20 cellular contexts compared by ENCODE assay signal in the genomic region with DNA sequence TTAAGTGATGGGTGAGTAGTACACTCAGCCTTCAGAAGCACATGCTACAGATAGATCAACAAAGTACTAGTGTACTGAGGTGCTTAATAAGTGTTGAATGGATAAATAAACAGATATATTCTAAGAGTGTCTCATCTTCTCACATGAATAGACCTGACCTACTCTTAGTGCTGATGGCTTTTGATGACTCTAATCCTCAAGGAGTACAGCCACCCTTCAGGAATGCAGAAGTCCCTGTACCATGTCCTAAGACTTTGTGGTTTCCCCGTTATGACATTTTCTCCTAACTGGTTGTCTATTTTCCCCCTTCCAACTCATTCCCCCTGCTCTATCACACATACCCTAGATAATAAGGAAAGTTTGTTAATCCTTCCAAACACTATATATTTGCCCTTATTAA.
DNase-seq lines count a peak whose midpoint lies in the region; ATAC-seq and TF ChIP-seq lines count a peak whose summit lies in the region.
"Had no signal": no experiment of that assay in that cellular context is flagged by ENCODE, and none has a peak within 500 bp of the region (broad histone marks: within the 10 kb centered on the region; RNA-seq: fewer than 3 reads in every experiment).

No MANE protein-coding gene starts in this region.

- H3K4me2 ChIP-seq in mesenchymal stem cell (ENCODE audit: low read length, poor library complexity, severe bottlenecking): no peak overlapping the region
- H3K4me2 ChIP-seq: BLaER1, GM23338, PC-9 had no signal

- TF ChIP-seq CTCF in epithelial cell of proximal tubule (conservative IDR thresholded peaks at IDR 0.05; ENCODE audit: low read depth, low read length) (no peak), mucosa of descending colon (IDR thresholded peaks at IDR 0.05) (no peak)

- no peaks in the 10 kb centered on the region for H3K4me1 ChIP-seq in mesenchymal stem cell (ENCODE audit: control insufficient read depth, insufficient read depth, low read depth, low read length)
- H3K4me1 ChIP-seq in mucosa of descending colon (ENCODE audit: low read depth): no peaks in the 10 kb centered on the region
- H3K4me1 ChIP-seq: BLaER1, SJSA1 had no signal

- no peak overlapping the region for H2BK15ac ChIP-seq in mesenchymal stem cell (ENCODE audit: low read depth, poor library complexity, severe bottlenecking)

- H3K4me3 ChIP-seq in epithelial cell of proximal tubule (ENCODE audit: low read depth, low read length): no peak overlapping the region
- no peak overlapping the region for H3K4me3 ChIP-seq in mesenchymal stem cell (ENCODE audit: insufficient read depth in 1 of 2, low read depth in 1 of 2, low read length in 2 of 2)
- H3K4me3 ChIP-seq in mucosa of descending colon: no peak overlapping the region
- H3K4me3 ChIP-seq: BLaER1, GM23338, PC-9, SJSA1 had no signal

- no peak overlapping the region for H2BK12ac ChIP-seq in mesenchymal stem cell (ENCODE audit: low read length in 2 of 2)

- in situ Hi-C loops in KBM-7 (cut with MboI; ENCODE audit: low pct_unique_long_range_greater_than_20kb, low sequenced_read_pairs): no loop called here

- H3K9ac ChIP-seq in mesenchymal stem cell (ENCODE audit: low read length): no peak overlapping the region
- H3K9ac ChIP-seq: BLaER1 had no signal

- no peak overlapping the region for H2BK120ac ChIP-seq in mesenchymal stem cell (ENCODE audit: low read depth, low read length)

- no peak overlapping the region for H3K4ac ChIP-seq in mesenchymal stem cell (ENCODE audit: low read depth in 1 of 2, low read length in 2 of 2)

- no peak overlapping the region for H3K14ac ChIP-seq in mesenchymal stem cell (ENCODE audit: low read length in 2 of 2)

- H3K36me3 ChIP-seq in mesenchymal stem cell (ENCODE audit: control insufficient read depth in 1 of 2, insufficient read depth in 2 of 2, low read depth in 1 of 2, low read length in 2 of 2) (no peaks in the 10 kb centered on the region), mucosa of descending colon (ENCODE audit: low read depth) (no peaks in the 10 kb centered on the region)
- H3K36me3 ChIP-seq: BLaER1, SJSA1 had no signal

- H4K91ac ChIP-seq in mesenchymal stem cell (ENCODE audit: low read length): no peak overlapping the region

- WGBS in mesenchymal stem cell: 0% methylated on average over 1 of the region's 1 CpG

- DNase-seq in EL (peak; percentile 26), M059J (ENCODE audit: low read depth) (peak; percentile 36), epithelial cell of proximal tubule (ENCODE audit: low read depth) (peak; percentile 72), mesenchymal stem cell (peak; percentile 39), KBM-7 (no peak), NCI-H2107 treated with DMSO at 0.1 percent for 48 hours (lab: John Stamatoyannopoulos, UW; ENCODE audit: unreplicated experiment) (no peak), mucosa of descending colon (no peak), NCI-H1694 (lab: John Stamatoyannopoulos, UW) (no peak)
- DNase-seq: CD8-positive, alpha-beta T cell; Karpas-422; NCI-H1417; NCI-H1930; NCI-H2171 treated with DMSO at 0.1 percent for 48 hours; NCI-H774; T-helper 2 cell had no signal

- no peak overlapping the region for H2AK5ac ChIP-seq in mesenchymal stem cell (ENCODE audit: low read length, severe bottlenecking)

- no peak overlapping the region for H2AFZ ChIP-seq in mesenchymal stem cell (ENCODE audit: low read depth, low read length)
- H2AFZ ChIP-seq: GM23338, PC-9 had no signal

- H3K23ac ChIP-seq in mesenchymal stem cell (ENCODE audit: low read length in 2 of 2): no peak overlapping the region

- no peaks in the 10 kb centered on the region for H3K27me3 ChIP-seq in mesenchymal stem cell (ENCODE audit: control insufficient read depth in 1 of 2, insufficient read depth in 1 of 2, low read length in 2 of 2)
- H3K27me3 ChIP-seq: BLaER1, SJSA1 had no signal

- intact Hi-C loops in mucosa of descending colon (cut with DNase I, micrococcal nuclease): no loop called here

- H3K9me3 ChIP-seq in mesenchymal stem cell (ENCODE audit: control insufficient read depth, low read length) (no peaks in the 10 kb centered on the region), mucosa of descending colon (no peaks in the 10 kb centered on the region)
- H3K9me3 ChIP-seq: BLaER1, SJSA1 had no signal

- no peak overlapping the region for H2BK5ac ChIP-seq in mesenchymal stem cell (ENCODE audit: low read depth, low read length, poor library complexity, severe bottlenecking)

- no peaks in the 10 kb centered on the region for H3K79me1 ChIP-seq in mesenchymal stem cell (replicated peaks; ENCODE audit: low read length, poor library complexity, severe bottlenecking)

- no peak overlapping the region for H3K18ac ChIP-seq in mesenchymal stem cell (ENCODE audit: low read depth in 1 of 2, low read length in 2 of 2)

- no peak overlapping the region for H3K27ac ChIP-seq in mesenchymal stem cell (ENCODE audit: low read length, poor library complexity, severe bottlenecking)
- H3K27ac ChIP-seq: BLaER1, PC-9, SJSA1 had no signal

- ATAC-seq in mucosa of descending colon: no peak
- ATAC-seq: CD8-positive, alpha-beta T cell; GM23338; HepG2 had no signal

- no peak overlapping the region for H4K8ac ChIP-seq in mesenchymal stem cell (ENCODE audit: low read length)

Comparison
In these comparisons a context has a peak if more than half of its experiments do, and no peak if none do; other contexts are left out.
1. DNase-seq: peak in EL (single experiment), M059J (single experiment), epithelial cell of proximal tubule (single experiment) and mesenchymal stem cell (single experiment); none in KBM-7 (single experiment), NCI-H2107 treated with DMSO at 0.1 percent for 48 hours (single experiment), mucosa of descending colon (0 of 3) and NCI-H1694 (single experiment).